In the genomic region with DNA sequence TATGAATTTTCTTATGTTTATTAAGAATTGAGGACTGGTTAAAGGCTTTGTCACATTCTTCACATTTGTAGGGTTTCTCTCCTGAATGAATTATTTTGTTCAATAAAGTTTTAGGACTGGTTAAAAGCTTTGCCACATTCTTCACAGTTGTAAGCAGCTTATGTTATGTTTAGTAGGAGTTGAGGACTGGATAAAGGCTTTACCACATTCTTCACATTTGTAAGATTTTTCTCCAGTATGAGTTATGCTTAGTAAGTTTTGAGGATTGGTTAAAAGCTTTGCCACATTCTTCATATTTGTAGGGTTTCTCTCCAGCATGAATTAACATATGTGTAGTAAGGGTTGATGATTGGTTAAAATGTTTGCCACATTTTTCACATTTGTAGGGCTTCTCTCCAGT, we compare ENCODE assay signal across 1 cellular context.
TF ChIP-seq lines count a peak whose summit lies in the region.

No MANE protein-coding gene starts in this region.

TF ChIP-seq in WTC11, 78 proteins besides CTCF, POLR2A, EP300 and RAD21 (continued from another document):
- TF ChIP-seq TEAD1 (CRISPR knock-in tag; IDR thresholded peaks at IDR 0.05) (0 out of 2 replicates have a peak, but pooled peaks have one; percentile 27), SP1 (CRISPR knock-in tag; conservative IDR thresholded peaks at IDR 0.05) (no peak)
